ENCODE assay signal across 12 cellular contexts in the genomic region with DNA sequence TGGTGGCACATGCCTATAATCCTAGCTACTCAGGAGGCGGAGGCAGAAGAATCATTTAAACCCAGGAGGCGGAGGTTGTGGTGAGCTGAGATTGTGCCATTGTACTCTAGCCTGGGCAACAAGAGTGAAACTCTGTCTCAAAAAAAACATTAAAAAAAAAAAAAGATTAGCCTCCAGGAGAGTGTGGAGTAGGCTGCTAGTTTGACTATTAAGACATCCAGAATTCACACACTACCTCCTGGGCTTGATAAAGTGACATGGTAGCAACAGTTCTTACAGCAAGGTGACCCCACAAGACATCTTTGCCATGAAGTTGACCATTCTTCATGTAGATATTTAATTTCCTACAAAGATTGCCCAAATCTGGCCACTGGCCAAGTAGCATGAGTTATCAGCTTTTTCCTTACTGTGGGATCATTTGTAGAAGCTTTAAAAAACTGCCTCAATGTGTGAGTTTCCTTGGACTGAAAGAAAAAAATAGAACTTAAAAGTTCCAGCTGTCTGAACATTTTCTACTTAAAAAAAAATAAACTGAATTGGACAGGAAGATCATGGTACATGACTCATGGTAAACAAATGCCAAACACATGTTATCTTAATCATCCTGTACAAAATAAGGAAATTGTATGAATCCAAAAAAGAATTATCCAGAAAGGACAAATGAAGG. TPM values are rescaled to one million over a fixed set of nuclear protein-coding genes. Genes with fewer than 3 reads are reported as not detected.
DNase-seq lines count a peak whose midpoint lies in the region; ATAC-seq, FAIRE-seq and TF ChIP-seq lines count a peak whose summit lies in the region.
"Had no signal": no experiment of that assay in that cellular context is flagged by ENCODE, and none has a peak within 500 bp of the region (broad histone marks: within the 10 kb centered on the region; RNA-seq: fewer than 3 reads in every experiment).

No MANE protein-coding gene starts in this region.

- CTCF ChIA-PET in BJ (lab: Yijun Ruan, JAX) (interaction anchor here (1.6 kb wide), 1 partner anchor 10 kb away, joined by 3 read pairs; no protein-coding TSS in a partner anchor), PC-9 (lab: Charles Lee) (no interaction called here)

- peak overlapping the region; percentile 93 for H3K27ac Mint-ChIP-seq in osteocyte (ENCODE audit: unreplicated experiment)
- H3K27ac Mint-ChIP-seq: activated T-cell treated with anti-CD3 and anti-CD28 coated beads, Interleukin-2, amount 50 U/mL, for 24 hours had no signal

- H3K36me3 Mint-ChIP-seq in osteocyte (ENCODE audit: unreplicated experiment), result peaks cover 5% of the 10 kb centered on the region

- BruUV-seq in PC-9 (replicated peaks; lab: Mats Ljungman, UMichigan), result no TSS peak

- no peaks in the 10 kb centered on the region for H3F3A ChIP-seq in PC-9 (ENCODE audit: insufficient read depth, low read depth)

- DNase-seq in BJ (ENCODE audit: low read depth), result peak; percentile 79
- peak in 1 of 2 experiments; percentile 56 for DNase-seq in PC-9
- no peak for DNase-seq in esophagus squamous epithelium (lab: John Stamatoyannopoulos, UW)
- no peak for DNase-seq in osteocyte (ENCODE audit: extremely low spot score, unreplicated experiment)
- no peak for DNase-seq in H54 (ENCODE audit: insufficient read length, low spot score)
- DNase-seq: activated T-cell treated with anti-CD3 and anti-CD28 coated beads, Interleukin-2, amount 50 U/mL, for 24 hours; DND-41; hippocampal formation; retina had no signal

- H3K9me3 ChIP-seq in PC-9 (ENCODE audit: insufficient read depth, low read depth) (peaks cover 10% of the 10 kb centered on the region; the same call in 1 of the 2 replicates), esophagus squamous epithelium (no peaks in the 10 kb centered on the region)

- TF ChIP-seq POLR2A in esophagus squamous epithelium (IDR thresholded peaks at IDR 0.05) (no peak), H54 (IDR thresholded peaks at IDR 0.05; ENCODE audit: low read depth, low read length) (no peak)

- H3K36me3 ChIP-seq in BJ (ENCODE audit: control insufficient read depth, insufficient read depth, low read length) (no peaks in the 10 kb centered on the region), PC-9 (ENCODE audit: low read depth) (0 out of 2 replicates have a peak, but pooled peaks cover 3% of the 10 kb centered on the region), esophagus squamous epithelium (no peaks in the 10 kb centered on the region)

- 80 to 100% methylated on average over 2 of the region's 2 CpGs for WGBS in esophagus squamous epithelium, 2 donors

- no peak for ATAC-seq in GM19328 (IDR thresholded peaks at IDR 0.05; ENCODE audit: unreplicated experiment)
- no peak for ATAC-seq in HG03354 (IDR thresholded peaks at IDR 0.05; ENCODE audit: poor library complexity, severe bottlenecking, unreplicated experiment)
- ATAC-seq in GM18511 (IDR thresholded peaks at IDR 0.05; ENCODE audit: unreplicated experiment), result no peak

- H3K9me3 Mint-ChIP-seq in osteocyte (ENCODE audit: unreplicated experiment), result peaks cover 11% of the 10 kb centered on the region
- H3K9me3 Mint-ChIP-seq: activated T-cell treated with anti-CD3 and anti-CD28 coated beads, Interleukin-2, amount 50 U/mL, for 24 hours had no signal

- no peaks in the 10 kb centered on the region for H3K27me3 Mint-ChIP-seq in osteocyte (ENCODE audit: unreplicated experiment)

- H3K79me2 ChIP-seq in PC-9 (ENCODE audit: low read depth), result no peaks in the 10 kb centered on the region

- H2AFZ ChIP-seq in PC-9, result peak overlapping the region; percentile 19; the same call in 1 of the 2 replicates

- no peaks in the 10 kb centered on the region for H4K20me1 ChIP-seq in PC-9 (ENCODE audit: insufficient read depth)

- peaks cover 39% of the 10 kb centered on the region for H3K4me1 Mint-ChIP-seq in osteocyte (ENCODE audit: unreplicated experiment)

- H3K4me1 ChIP-seq in PC-9 (replicated peaks; ENCODE audit: insufficient read depth) (peaks cover 10% of the 10 kb centered on the region), esophagus squamous epithelium (peaks cover 0 to 36% (median 15%) of the 10 kb centered on the region in 3 donors)

- intact Hi-C loops in PC-9 (cut with micrococcal nuclease; ENCODE audit: unreplicated experiment) (no loop called here), esophagus squamous epithelium (cut with DNase I) (no loop called here)

- FAIRE-seq in H54 (lab: Jason Lieb, UNC), result no peak

- TF ChIP-seq CTCF in BJ (IDR thresholded peaks at IDR 0.05; ENCODE audit: insufficient read depth, low read depth, low read length) (no peak), PC-9 (conservative IDR thresholded peaks at IDR 0.05) (no peak), esophagus squamous epithelium (IDR thresholded peaks at IDR 0.05) (no peak), osteocyte (IDR thresholded peaks at IDR 0.05) (no peak)

- H3K4me3 ChIP-seq in BJ (ENCODE audit: low read depth, low read length) (no peak overlapping the region), PC-9 (no peak overlapping the region), esophagus squamous epithelium (no peak overlapping the region)

- H3K27ac ChIP-seq in PC-9 (peak overlapping the region; percentile 13; the same call in 1 of the 2 replicates), esophagus squamous epithelium (peak overlapping the region; percentile 30 to 77 (median 72))

- POLR2A ChIA-PET in BJ (lab: Charles Lee) (interaction anchor here (0.7 kb wide), 1 partner anchor 8 kb away, joined by 5 read pairs; no protein-coding TSS in a partner anchor), PC-9 (lab: Charles Lee; ENCODE audit: unreplicated experiment) (no interaction called here)

- H3K4me2 ChIP-seq in PC-9, result 0 out of 2 replicates have a peak overlapping the region, but pooled peaks have one; percentile 13

- no peaks in the 10 kb centered on the region; the same call in 1 of the 2 replicates for H3K9me2 ChIP-seq in PC-9 (ENCODE audit: insufficient read depth)

- no peak overlapping the region for H3K4me3 Mint-ChIP-seq in osteocyte (ENCODE audit: unreplicated experiment)
- H3K4me3 Mint-ChIP-seq: activated T-cell treated with anti-CD3 and anti-CD28 coated beads, Interleukin-2, amount 50 U/mL, for 24 hours had no signal

- H3K27me3 ChIP-seq in BJ (ENCODE audit: control insufficient read depth, insufficient read depth, low read length), result no peaks in the 10 kb centered on the region
- H3K27me3 ChIP-seq in PC-9 (ENCODE audit: insufficient read depth, low read depth), result no peaks in the 10 kb centered on the region
- H3K27me3 ChIP-seq in esophagus squamous epithelium, result no peaks in the 10 kb centered on the region

RNA-seq across cellular contexts. Expression of a gene that starts 35.3 kb away (rescaled TPM):
- polyA plus RNA-seq in BJ (2011; rRNA removed), result 2.1 and 2.2 TPM in 2 replicates
- 1.4 and 2.4 TPM in 2 replicates for polyA minus RNA-seq in BJ (2011; rRNA and poly(A)+ RNA removed)
- total RNA-seq in PC-9 (2021), result 13.1 and 18.3 TPM in 2 replicates
- total RNA-seq in esophagus squamous epithelium, result 10 to 100 TPM; 14.2 to 60.3 (median 23.2) TPM
- 51.0 and 51.7 TPM in 2 replicates for total RNA-seq in osteocyte
